Comparison of ENCODE assay signal across 1 cellular context in genomic region chr5:151123897-151124751, GRCh38.
TF ChIP-seq lines count a peak whose summit lies in the region.

No MANE protein-coding gene starts in this region.

TF ChIP-seq in GM12878, 131 proteins besides CTCF, POLR2A, EP300 and RAD21 (continued from another document and continues in another):
- peak; percentile 97 for TF ChIP-seq BCL3 (IDR thresholded peaks at IDR 0.05; ENCODE audit: borderline replicate concordance, insufficient read depth, low read depth, low read length, poor library complexity, severe bottlenecking)
- peak; percentile 78 for TF ChIP-seq RELA (IDR thresholded peaks at IDR 0.05; ENCODE audit: borderline replicate concordance, partially characterized antibody)
- TF ChIP-seq FOXK2 (IDR thresholded peaks at IDR 0.05): no peak
- TF ChIP-seq YBX1 (IDR thresholded peaks at IDR 0.05): peak; percentile 93; the same call in 1 of the 2 replicates
- peak; percentile 80 for TF ChIP-seq TBL1XR1 (IDR thresholded peaks at IDR 0.05; ENCODE audit: low read depth, low read length)
- no peak; the same call in 1 of the 2 replicates for TF ChIP-seq RCOR1 (conservative IDR thresholded peaks at IDR 0.05; ENCODE audit: low read depth, low read length)
- TF ChIP-seq HDGF (IDR thresholded peaks at IDR 0.05): 0 out of 2 replicates have a peak, but pooled peaks have one; percentile 86
- TF ChIP-seq TARDBP (IDR thresholded peaks at IDR 0.05; ENCODE audit: borderline replicate concordance): peak; percentile 85
- no peak for TF ChIP-seq BRCA1 (IDR thresholded peaks at IDR 0.05; ENCODE audit: low read depth, low read length)
- no peak for TF ChIP-seq ASH2L (IDR thresholded peaks at IDR 0.05; ENCODE audit: borderline replicate concordance, low read depth)
- TF ChIP-seq SMAD5 (IDR thresholded peaks at IDR 0.05; ENCODE audit: low read depth): no peak
- no peak for TF ChIP-seq NRF1 (conservative IDR thresholded peaks at IDR 0.05; ENCODE audit: low read depth, low read length)
- 0 out of 2 replicates have a peak, but pooled peaks have one; percentile 12 for TF ChIP-seq HCFC1 (IDR thresholded peaks at IDR 0.05; ENCODE audit: low read length)
- TF ChIP-seq SPI1 (IDR thresholded peaks at IDR 0.05; ENCODE audit: borderline replicate concordance, insufficient read depth, low read depth, low read length): peak; percentile 70
- TF ChIP-seq TCF3 (IDR thresholded peaks at IDR 0.05; ENCODE audit: borderline replicate concordance, insufficient read depth, low read depth, low read length): peak; percentile 94
- peak; percentile 78 for TF ChIP-seq MLLT1 (IDR thresholded peaks at IDR 0.05)
- TF ChIP-seq ZNF384 (IDR thresholded peaks at IDR 0.05; ENCODE audit: borderline replicate concordance, low read depth, low read length): 0 out of 2 replicates have a peak, but pooled peaks have one; percentile 7
- TF ChIP-seq KDM1A (IDR thresholded peaks at IDR 0.05; ENCODE audit: borderline replicate concordance): no peak
- TF ChIP-seq SKIL (IDR thresholded peaks at IDR 0.05; ENCODE audit: low read depth, poor library complexity, severe bottlenecking): peak; percentile 95
- TF ChIP-seq IRF4 (IDR thresholded peaks at IDR 0.05; ENCODE audit: low read depth, low read length): peak; percentile 48; the same call in 1 of the 2 replicates
- TF ChIP-seq CEBPB (IDR thresholded peaks at IDR 0.05; ENCODE audit: borderline replicate concordance in 1 of 2, low read depth in 2 of 2, low read length in 2 of 2): no peak
- no peak for TF ChIP-seq BCLAF1 (IDR thresholded peaks at IDR 0.05)
- TF ChIP-seq CBX3 (IDR thresholded peaks at IDR 0.05; ENCODE audit: borderline replicate concordance, low read depth): no peak
- peak in 1 of 2 experiments; percentile 73; a peak in 2 of 4 replicates for TF ChIP-seq SRF (IDR thresholded peaks at IDR 0.05; ENCODE audit: low read depth in 2 of 2, low read length in 2 of 2)
- TF ChIP-seq IRF3 (IDR thresholded peaks at IDR 0.05): no peak
- TF ChIP-seq SP1 (IDR thresholded peaks at IDR 0.05; ENCODE audit: low read depth, low read length): peak; percentile 82
- no peak for TF ChIP-seq FOS (IDR thresholded peaks at IDR 0.05; ENCODE audit: borderline replicate concordance, extremely low read depth, insufficient read length)
- no peak for TF ChIP-seq CBX5 (IDR thresholded peaks at IDR 0.05; ENCODE audit: low read depth)
- no peak for TF ChIP-seq NKRF (conservative IDR thresholded peaks at IDR 0.05)
- TF ChIP-seq ZNF217 (IDR thresholded peaks at IDR 0.05): no peak
- TF ChIP-seq ZNF687 (IDR thresholded peaks at IDR 0.05): peak; percentile 90
- TF ChIP-seq E4F1 (IDR thresholded peaks at IDR 0.05; ENCODE audit: borderline replicate concordance, partially characterized antibody): no peak
- no peak for TF ChIP-seq ZBTB11 (CRISPR knock-in tag; IDR thresholded peaks at IDR 0.05)
